19 cellular contexts compared by ENCODE assay signal in the genomic region with DNA sequence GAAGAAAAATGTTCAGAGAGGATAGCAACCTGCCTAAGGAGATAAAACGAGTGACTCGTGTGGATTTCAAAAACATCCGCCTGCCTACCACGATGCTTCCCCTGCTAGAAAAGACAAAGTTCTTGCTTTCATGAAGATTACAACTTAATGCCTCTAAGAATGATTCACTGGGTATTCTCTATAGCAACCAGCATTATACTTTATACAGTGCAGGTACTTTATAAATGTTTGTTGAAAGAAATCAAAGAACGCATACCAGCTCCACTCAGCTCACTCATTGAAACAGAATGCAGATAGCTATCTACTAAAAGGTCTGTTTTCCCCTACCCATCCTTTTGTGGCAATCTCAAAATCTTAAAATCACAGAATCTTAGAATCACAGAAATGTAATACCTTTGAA. TPM values are rescaled to one million over a fixed set of nuclear protein-coding genes. Genes with fewer than 3 reads are reported as not detected.
"Had no signal": no experiment of that assay in that cellular context is flagged by ENCODE, and none has a peak within 500 bp of the region (broad histone marks: within the 10 kb centered on the region; RNA-seq: fewer than 3 reads in every experiment).

No MANE protein-coding gene starts in this region.

- H3K4me1 ChIP-seq: breast epithelium, pancreas, upper lobe of left lung had no signal

- H3K4me3 ChIP-seq: breast epithelium, lung, mucosa of descending colon, pancreas, upper lobe of left lung had no signal

- DNase-seq: activated CD4-positive, alpha-beta T cell treated with anti-CD3 and anti-CD28 coated beads, Interleukin-2, amount 10 ng/mL, durations not matched to agents 7 days and 5 days; activated CD8-positive, alpha-beta memory T cell treated with anti-CD3 and anti-CD28 coated beads for 24 hours; activated gamma-delta T cell treated with Interleukin-2 at 50 U/mL for 16 hours; activated naive CD8-positive, alpha-beta T cell treated with anti-CD3 and anti-CD28 coated beads for 36 hours; anterior cingulate cortex; cerebellar nuclear complex; effector CD8-positive, alpha-beta T cell; foreskin melanocyte; mucosa of descending colon; naive thymus-derived CD4-positive, alpha-beta T cell; pancreas; stimulated activated CD4-positive, alpha-beta T cell treated with anti-CD3 and anti-CD28 coated beads, Interleukin-2, amount 100 ng/mL, for 48 hours; stimulated activated naive B cell treated with anti-CD40 and anti-IgM and Interleukin-4, amounts not matched to agents 10 μg/mL and 1 μg/mL and 100 μg/mL, for 72 hours; substantia nigra; SW 1271; upper lobe of left lung had no signal

- H3K36me3 ChIP-seq: breast epithelium, pancreas, upper lobe of left lung had no signal

- H3K27ac ChIP-seq: breast epithelium, pancreas, upper lobe of left lung had no signal

- H3K9me3 ChIP-seq: breast epithelium, mucosa of descending colon, pancreas, upper lobe of left lung had no signal

- H3K27me3 ChIP-seq: breast epithelium, pancreas, upper lobe of left lung had no signal

RNA-seq across cellular contexts. Expression of gene GASK1B, which starts 33.7 kb away (rescaled TPM):
- total RNA-seq: activated CD4-positive, alpha-beta T cell treated with anti-CD3 and anti-CD28 coated beads, Interleukin-2, amount 10 ng/mL, durations not matched to agents 7 days and 5 days; activated naive CD8-positive, alpha-beta T cell treated with anti-CD3 and anti-CD28 coated beads for 36 hours; T-helper 2 cell treated with Interferon-gamma antibody and Interleukin-4, amounts not matched to agents 100 ng/mL and 5 ng/mL, for 36 hours had no signal
